10 cellular contexts compared by ENCODE assay signal in genomic region chr12:124147579-124147978, GRCh38.
A peak's percentile ranks its signal among the peaks of the same experiment; 100 is the strongest.
DNase-seq lines count a peak whose midpoint lies in the region; ATAC-seq and TF ChIP-seq lines count a peak whose summit lies in the region.
"Had no signal": no experiment of that assay in that cellular context is flagged by ENCODE, and none has a peak within 500 bp of the region (broad histone marks: within the 10 kb centered on the region; RNA-seq: fewer than 3 reads in every experiment).

No MANE protein-coding gene starts in this region.

- ATAC-seq in GM18868 (IDR thresholded peaks at IDR 0.05; ENCODE audit: unreplicated experiment) = peak; percentile 45
- peak; percentile 47 for ATAC-seq in GM21786 (IDR thresholded peaks at IDR 0.05; ENCODE audit: unreplicated experiment)
- ATAC-seq in upper lobe of left lung (ENCODE audit: low FRiP score in 2 of 2) = no peak

- H3K23ac ChIP-seq in neuronal stem cell (ENCODE audit: low read depth, low read length, poor library complexity) = no peak overlapping the region

- H3K79me1 ChIP-seq in neuronal stem cell (ENCODE audit: low read depth, low read length) = no peaks in the 10 kb centered on the region

- no peak overlapping the region for H3K9ac ChIP-seq in neuronal stem cell (ENCODE audit: low read depth, low read length, poor library complexity)

- in situ Hi-C loops in KBM-7 (cut with MboI; ENCODE audit: low pct_unique_long_range_greater_than_20kb, low sequenced_read_pairs) = no loop called here

- WGBS in neuronal stem cell (ENCODE audit: extremely low coverage in 2 of 2, insufficient read length in 2 of 2, insufficient replicate concordance in 1 of 2), 2 donors = no CpG with 5 or more reads among the region's 6 CpGs
- WGBS in upper lobe of left lung, 2 donors = 50 to 51% methylated on average over 6 of the region's 6 CpGs

- H2BK5ac ChIP-seq in neuronal stem cell (ENCODE audit: low read length) = no peak overlapping the region

- H3K4me3 ChIP-seq in neuronal stem cell (ENCODE audit: low read length in 2 of 2) (no peak overlapping the region), upper lobe of left lung (no peak overlapping the region)

- H2BK120ac ChIP-seq in neuronal stem cell (ENCODE audit: low read depth, low read length) = no peak overlapping the region

- H3K4me2 ChIP-seq in neuronal stem cell (ENCODE audit: insufficient read depth, low read length, poor library complexity, severe bottlenecking) = no peak overlapping the region

- no peaks in the 10 kb centered on the region for H3K36me3 ChIP-seq in neuronal stem cell (replicated peaks in 1 of 2; ENCODE audit: control insufficient read depth in 2 of 2, insufficient read depth in 2 of 2, low read length in 2 of 2)
- no peaks in the 10 kb centered on the region for H3K36me3 ChIP-seq in upper lobe of left lung

- H3K27ac ChIP-seq in neuronal stem cell (replicated peaks; ENCODE audit: low read length) (no peak overlapping the region), upper lobe of left lung (no peak overlapping the region)

- H3K9me3 ChIP-seq in neuronal stem cell (replicated peaks in 1 of 2; ENCODE audit: control insufficient read depth in 2 of 2, insufficient read depth in 1 of 2, low read depth in 1 of 2, low read length in 2 of 2) (peaks cover 5 to 38% of the 10 kb centered on the region in 2 donors), upper lobe of left lung (peaks cover 0 to under 1% (median 0%) of the 10 kb centered on the region in 4 donors)

- no peak for TF ChIP-seq CTCF in upper lobe of left lung (IDR thresholded peaks at IDR 0.05)

- H3K27me3 ChIP-seq in neuronal stem cell (ENCODE audit: control insufficient read depth in 3 of 3, insufficient read depth in 3 of 3, low read depth in 1 of 3, low read length in 3 of 3) = no peaks in the 10 kb centered on the region
- H3K27me3 ChIP-seq in upper lobe of left lung = no peaks in the 10 kb centered on the region

- DNase-seq in KBM-7 = peak; percentile 5
- DNase-seq in neuronal stem cell (ENCODE audit: low spot score) = no peak
- DNase-seq in NCI-H524 (lab: John Stamatoyannopoulos, UW) = no peak
- DNase-seq in upper lobe of left lung = no peak
- DNase-seq in head of caudate nucleus = no peak
- DNase-seq: IMR-90, substantia nigra, T1000 had no signal

- no peak overlapping the region for H3K14ac ChIP-seq in neuronal stem cell (ENCODE audit: low read length)

- no peak for TF ChIP-seq POLR2A in upper lobe of left lung (IDR thresholded peaks at IDR 0.05)

- H3K4me1 ChIP-seq in neuronal stem cell (ENCODE audit: control insufficient read depth in 2 of 2, insufficient read depth in 1 of 2, low read depth in 1 of 2, low read length in 2 of 2) = peaks cover 0 to 4% of the 10 kb centered on the region in 2 donors
- no peaks in the 10 kb centered on the region for H3K4me1 ChIP-seq in upper lobe of left lung

- no peak overlapping the region for H3K18ac ChIP-seq in neuronal stem cell (ENCODE audit: low read length)

- no peak overlapping the region for H2AK5ac ChIP-seq in neuronal stem cell (ENCODE audit: low read depth, low read length)

- H4K91ac ChIP-seq in neuronal stem cell (ENCODE audit: low read depth, low read length, poor library complexity) = no peak overlapping the region

- H2BK12ac ChIP-seq in neuronal stem cell (ENCODE audit: low read length) = no peak overlapping the region

- no peak for TF ChIP-seq EP300 in upper lobe of left lung (IDR thresholded peaks at IDR 0.05)

- H3K4ac ChIP-seq in neuronal stem cell (ENCODE audit: low read length) = no peak overlapping the region

- no peak overlapping the region for H4K8ac ChIP-seq in neuronal stem cell (ENCODE audit: low read depth, low read length)

- no peak overlapping the region for H2BK15ac ChIP-seq in neuronal stem cell (ENCODE audit: low read length)

- H2AFZ ChIP-seq in neuronal stem cell (ENCODE audit: low read length) = peak overlapping the region; percentile 66

- intact Hi-C loops in head of caudate nucleus (cut with DNase I) = no loop called here

Comparison
In these comparisons a context has a peak if more than half of its experiments do, and no peak if none do; other contexts are left out.
1. ATAC-seq: peak in GM18868 (single experiment) and GM21786 (single experiment); none in upper lobe of left lung (0 of 2).